ENCODE assay signal across 20 cellular contexts in the genomic region with DNA sequence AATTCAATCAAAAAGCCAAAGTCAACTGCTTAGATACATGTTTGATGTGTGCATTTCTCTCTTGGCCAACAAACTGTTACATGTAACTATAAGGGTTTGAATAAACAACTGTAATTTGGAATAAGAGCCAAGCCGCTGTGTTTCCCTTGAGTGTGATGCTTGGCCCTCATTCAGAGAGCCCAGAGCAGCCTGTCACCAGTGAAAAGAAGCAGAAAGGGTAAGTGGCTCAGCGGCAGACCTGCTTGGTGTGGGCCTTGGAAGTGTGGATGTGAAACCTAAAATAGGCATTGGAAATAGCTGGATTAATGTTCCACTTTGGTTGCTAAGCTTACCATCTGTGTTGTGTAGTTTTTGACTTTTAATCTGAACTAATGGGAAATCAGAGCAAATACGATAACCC.
"Had no signal": no experiment of that assay in that cellular context is flagged by ENCODE, and none has a peak within 500 bp of the region (broad histone marks: within the 10 kb centered on the region; RNA-seq: fewer than 3 reads in every experiment).

No MANE protein-coding gene starts in this region.

- H3K27me3 Mint-ChIP-seq: activated CD4-positive, alpha-beta T cell treated with anti-CD3 and anti-CD28 coated beads, Interleukin-2, amount 10 ng/mL, durations not matched to agents 7 days and 5 days; activated naive CD4-positive, alpha-beta T cell treated with anti-CD3 and anti-CD28 coated beads, Interleukin-2, amount 50 U/mL, for 24 hours; dendritic cell treated with granulocyte-macrophage colony-stimulating factor and Interleukin-4, amounts not matched to agents 40 ng/mL and 50 ng/mL, for 4 days; memory B cell had no signal

- H3K4me1 ChIP-seq: ascending aorta, breast epithelium, gastroesophageal sphincter, tibial nerve had no signal

- H3K4me3 Mint-ChIP-seq: activated CD4-positive, alpha-beta T cell treated with anti-CD3 and anti-CD28 coated beads, Interleukin-2, amount 10 ng/mL, durations not matched to agents 7 days and 5 days; activated naive CD4-positive, alpha-beta T cell treated with anti-CD3 and anti-CD28 coated beads, Interleukin-2, amount 50 U/mL, for 24 hours; activated T-cell treated with anti-CD3 and anti-CD28 coated beads, Interleukin-2, amount 50 U/mL, for 72 hours; dendritic cell treated with granulocyte-macrophage colony-stimulating factor and Interleukin-4, amounts not matched to agents 40 ng/mL and 50 ng/mL, for 4 days; immature natural killer cell; memory B cell had no signal

- H3K4me1 Mint-ChIP-seq: activated CD4-positive, alpha-beta T cell treated with anti-CD3 and anti-CD28 coated beads, Interleukin-2, amount 10 ng/mL, durations not matched to agents 7 days and 5 days; activated naive CD4-positive, alpha-beta T cell treated with anti-CD3 and anti-CD28 coated beads, Interleukin-2, amount 50 U/mL, for 24 hours; immature natural killer cell; memory B cell had no signal

- ATAC-seq: activated CD4-positive, CD25-positive, alpha-beta regulatory T cell treated with anti-CD3 and anti-CD28 coated beads, Interleukin-2, amount 50 U/mL, for 24 hours; activated T-cell treated with anti-CD3 and anti-CD28 coated beads, Interleukin-2, amount 50 U/mL, for 72 hours; gastroesophageal sphincter; left ventricle myocardium superior; stimulated activated naive CD8-positive, alpha-beta T cell treated with anti-CD3 and anti-CD28 coated beads, Interleukin-15, Interleukin-2, amounts not matched to agents 100 U/mL and 50 U/mL, for 24 hours had no signal

- H3K27ac ChIP-seq: ascending aorta, breast epithelium, esophagus muscularis mucosa, gastroesophageal sphincter, tibial nerve had no signal

- DNase-seq: activated CD4-positive, alpha-beta T cell treated with anti-CD3 and anti-CD28 coated beads, Interleukin-2, amount 10 ng/mL, durations not matched to agents 7 days and 5 days; activated CD8-positive, alpha-beta memory T cell treated with anti-CD3 and anti-CD28 coated beads, Interleukin-2, amount 50 U/mL, for 4 hours; activated effector memory CD4-positive, alpha-beta T cell treated with anti-CD3 and anti-CD28 coated beads, Interleukin-2, amount 50 U/mL, for 16 hours; activated T-cell treated with anti-CD3 and anti-CD28 coated beads, Interleukin-2, amount 50 U/mL, for 72 hours; effector memory CD4-positive, alpha-beta T cell; immature natural killer cell; kidney glomerular epithelial cell; left ventricle myocardium superior; stimulated activated CD4-positive, alpha-beta T cell treated with anti-CD3 and anti-CD28 coated beads, Interleukin-2, amount 100 ng/mL, for 24 hours; stimulated activated naive CD8-positive, alpha-beta T cell treated with anti-CD3 and anti-CD28 coated beads, Interleukin-15, Interleukin-2, amounts not matched to agents 100 U/mL and 50 U/mL, for 24 hours; T1000 had no signal

- H3K9me3 Mint-ChIP-seq: dendritic cell treated with granulocyte-macrophage colony-stimulating factor and Interleukin-4, amounts not matched to agents 40 ng/mL and 50 ng/mL, for 4 days had no signal

- H3K27ac Mint-ChIP-seq: activated CD4-positive, alpha-beta T cell treated with anti-CD3 and anti-CD28 coated beads, Interleukin-2, amount 10 ng/mL, durations not matched to agents 7 days and 5 days; activated naive CD4-positive, alpha-beta T cell treated with anti-CD3 and anti-CD28 coated beads, Interleukin-2, amount 50 U/mL, for 24 hours; activated T-cell treated with anti-CD3 and anti-CD28 coated beads, Interleukin-2, amount 50 U/mL, for 72 hours; dendritic cell treated with granulocyte-macrophage colony-stimulating factor and Interleukin-4, amounts not matched to agents 40 ng/mL and 50 ng/mL, for 4 days; immature natural killer cell; memory B cell had no signal

- H3K36me3 ChIP-seq: ascending aorta, esophagus muscularis mucosa, gastroesophageal sphincter, tibial nerve had no signal

- H3K36me3 Mint-ChIP-seq: activated naive CD4-positive, alpha-beta T cell treated with anti-CD3 and anti-CD28 coated beads, Interleukin-2, amount 50 U/mL, for 24 hours; immature natural killer cell; memory B cell had no signal

- H3K4me3 ChIP-seq: ascending aorta, breast epithelium, esophagus muscularis mucosa, gastroesophageal sphincter, tibial nerve had no signal

- H3K27me3 ChIP-seq: ascending aorta, breast epithelium, esophagus muscularis mucosa, gastroesophageal sphincter, tibial nerve had no signal
